12 cellular contexts compared by ENCODE assay signal in the genomic region with DNA sequence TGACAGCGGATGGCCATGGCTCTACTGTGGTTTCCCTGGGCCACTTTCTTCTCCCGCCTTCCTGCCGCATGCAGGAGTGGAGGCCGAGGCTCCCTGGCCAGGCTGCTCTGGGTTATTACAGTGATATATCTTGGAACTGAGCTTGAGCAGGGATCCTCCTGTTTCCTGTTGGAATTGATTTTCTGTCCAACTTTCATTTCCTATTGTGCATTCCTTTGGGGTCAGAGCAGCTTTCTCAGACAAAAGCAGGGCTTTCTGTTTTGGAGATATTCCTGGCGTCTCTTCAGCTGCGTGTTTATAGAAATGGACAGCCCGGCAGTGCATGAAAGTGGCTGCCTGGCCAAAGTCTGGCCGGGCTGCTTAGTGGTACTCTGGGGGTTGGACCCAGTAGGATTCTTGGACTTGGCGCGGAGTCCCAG.
DNase-seq lines count a peak whose midpoint lies in the region; ATAC-seq and TF ChIP-seq lines count a peak whose summit lies in the region.
"Had no signal": no experiment of that assay in that cellular context is flagged by ENCODE, and none has a peak within 500 bp of the region (broad histone marks: within the 10 kb centered on the region; RNA-seq: fewer than 3 reads in every experiment).

No MANE protein-coding gene starts in this region.

- H3K4me3 Mint-ChIP-seq in Calu3 (ENCODE audit: low read depth, unreplicated experiment) (no peak overlapping the region), brain (no peak overlapping the region)
- H3K4me3 Mint-ChIP-seq in activated CD8-positive, alpha-beta T cell treated with anti-CD3 and anti-CD28 coated beads for 36 hours = no peak overlapping the region
- H3K4me3 Mint-ChIP-seq: B cell had no signal

- H3K4me1 ChIP-seq in heart left ventricle (peaks cover 0 to 17% (median 9%) of the 10 kb centered on the region in 12 donors), neuronal stem cell (ENCODE audit: control insufficient read depth in 2 of 2, insufficient read depth in 1 of 2, low read depth in 1 of 2, low read length in 2 of 2) (peaks cover 2 to 8% of the 10 kb centered on the region in 2 donors), HAP-1 (no peaks in the 10 kb centered on the region)
- H3K4me1 ChIP-seq: Peyer's patch had no signal

- H3K4ac ChIP-seq in neuronal stem cell (ENCODE audit: low read length) = no peak overlapping the region

- no peak overlapping the region for H3K14ac ChIP-seq in neuronal stem cell (ENCODE audit: low read length)

- H3K18ac ChIP-seq in neuronal stem cell (ENCODE audit: low read length) = no peak overlapping the region

- H3K27ac ChIP-seq in heart left ventricle (peak overlapping the region in 1 of 12 donors; percentile 19), neuronal stem cell (replicated peaks; ENCODE audit: low read length) (no peak overlapping the region)
- H3K27ac ChIP-seq: Peyer's patch had no signal

- no peaks in the 10 kb centered on the region for H3K79me1 ChIP-seq in neuronal stem cell (ENCODE audit: low read depth, low read length)

- in situ Hi-C loops in HAP-1 (cut with MboI; ENCODE audit: low sequenced_read_pairs) = no loop called here

- no peak overlapping the region for H2BK12ac ChIP-seq in neuronal stem cell (ENCODE audit: low read length)

- no peak overlapping the region for H4K91ac ChIP-seq in neuronal stem cell (ENCODE audit: low read depth, low read length, poor library complexity)

- peaks cover 2% of the 10 kb centered on the region for H3K9me3 Mint-ChIP-seq in Calu3 (ENCODE audit: low read depth, unreplicated experiment)
- peaks cover 0 to 27% (median 3%) of the 10 kb centered on the region in 5 experiments for H3K9me3 Mint-ChIP-seq in brain
- peaks cover 3% of the 10 kb centered on the region for H3K9me3 Mint-ChIP-seq in activated CD8-positive, alpha-beta T cell treated with anti-CD3 and anti-CD28 coated beads for 36 hours

- TF ChIP-seq CTCF in Calu3 (IDR thresholded peaks at IDR 0.05; ENCODE audit: unreplicated experiment) (no peak), brain (conservative IDR thresholded peaks at IDR 0.05) (no peak), heart left ventricle (IDR thresholded peaks at IDR 0.05) (no peak)
- TF ChIP-seq CTCF in activated CD8-positive, alpha-beta T cell treated with anti-CD3 and anti-CD28 coated beads for 36 hours (IDR thresholded peaks at IDR 0.05) = no peak

- BruUV-seq in Calu3 (replicated peaks; lab: Mats Ljungman, UMichigan) = no TSS peak

- H3K23ac ChIP-seq in neuronal stem cell (ENCODE audit: low read depth, low read length, poor library complexity) = no peak overlapping the region

- H3K4me2 ChIP-seq in neuronal stem cell (ENCODE audit: insufficient read depth, low read length, poor library complexity, severe bottlenecking) = no peak overlapping the region

- H3K27me3 ChIP-seq in heart left ventricle = peaks cover 0 to 28% (median 0%) of the 10 kb centered on the region in 9 donors
- no peaks in the 10 kb centered on the region for H3K27me3 ChIP-seq in neuronal stem cell (ENCODE audit: control insufficient read depth in 3 of 3, insufficient read depth in 3 of 3, low read depth in 1 of 3, low read length in 3 of 3)
- no peaks in the 10 kb centered on the region for H3K27me3 ChIP-seq in HAP-1 (ENCODE audit: low read depth)
- H3K27me3 ChIP-seq: Peyer's patch had no signal

- no peak for TF ChIP-seq POLR2A in heart left ventricle (IDR thresholded peaks at IDR 0.05)

- H3K9me3 ChIP-seq in heart left ventricle = no peaks in the 10 kb centered on the region
- H3K9me3 ChIP-seq in neuronal stem cell (replicated peaks in 1 of 2; ENCODE audit: control insufficient read depth in 2 of 2, insufficient read depth in 1 of 2, low read depth in 1 of 2, low read length in 2 of 2) = no peaks in the 10 kb centered on the region
- H3K9me3 ChIP-seq in HAP-1 = no peaks in the 10 kb centered on the region
- H3K9me3 ChIP-seq: Peyer's patch had no signal

- peak; percentile 4 for DNase-seq in Calu3
- peak; percentile 22 to 66 (median 33) for DNase-seq in heart left ventricle
- no peak for DNase-seq in neuronal stem cell (ENCODE audit: low spot score)
- DNase-seq in activated CD8-positive, alpha-beta T cell treated with anti-CD3 and anti-CD28 coated beads for 36 hours = no peak
- no peak for DNase-seq in kidney glomerular epithelial cell (lab: John Stamatoyannopoulos, UW)
- no peak for DNase-seq in HAP-1 (ENCODE audit: low spot score in 2 of 2)
- DNase-seq: NCI-H524 treated with DMSO at 0.1 percent for 48 hours, Peyer's patch had no signal

- H3K4me1 Mint-ChIP-seq in Calu3 (ENCODE audit: low read depth, unreplicated experiment) (peaks cover 12% of the 10 kb centered on the region), brain (peaks cover 32% of the 10 kb centered on the region)
- H3K4me1 Mint-ChIP-seq in activated CD8-positive, alpha-beta T cell treated with anti-CD3 and anti-CD28 coated beads for 36 hours (ENCODE audit: low read depth) = no peaks in the 10 kb centered on the region
- H3K4me1 Mint-ChIP-seq: B cell had no signal

- no peak overlapping the region for H2BK5ac ChIP-seq in neuronal stem cell (ENCODE audit: low read length)

- peak; percentile 32 to 89 (median 72) for ATAC-seq in heart left ventricle
- no peak for ATAC-seq in HG02981 (IDR thresholded peaks at IDR 0.05; ENCODE audit: unreplicated experiment)
- ATAC-seq in activated CD8-positive, alpha-beta T cell treated with anti-CD3 and anti-CD28 coated beads for 36 hours = no peak
- ATAC-seq: K562 had no signal

- no peak overlapping the region for H2BK15ac ChIP-seq in neuronal stem cell (ENCODE audit: low read length)

- WGBS in heart left ventricle, 4 donors = 22 to 42% (median 35%) methylated on average over 8 to 10 of the region's 10 CpGs
- no CpG with 5 or more reads among the region's 10 CpGs for WGBS in neuronal stem cell (ENCODE audit: extremely low coverage in 2 of 2, insufficient read length in 2 of 2, insufficient replicate concordance in 1 of 2), 2 donors

- no peak overlapping the region for H2BK120ac ChIP-seq in neuronal stem cell (ENCODE audit: low read depth, low read length)

- H3K27ac Mint-ChIP-seq in Calu3 (ENCODE audit: unreplicated experiment) (no peak overlapping the region), brain (peak overlapping the region in 4 of 5 experiments; percentile 30 to 88 (median 55))
- no peak overlapping the region for H3K27ac Mint-ChIP-seq in activated CD8-positive, alpha-beta T cell treated with anti-CD3 and anti-CD28 coated beads for 36 hours
- H3K27ac Mint-ChIP-seq: B cell had no signal

- H2AK5ac ChIP-seq in neuronal stem cell (ENCODE audit: low read depth, low read length) = no peak overlapping the region

- H3K4me3 ChIP-seq in heart left ventricle (peak overlapping the region in 7 of 12 donors; percentile 0 to 34 (median 20)), neuronal stem cell (ENCODE audit: low read length in 2 of 2) (no peak overlapping the region), HAP-1 (no peak overlapping the region)
- H3K4me3 ChIP-seq: K562, Peyer's patch had no signal

- intact Hi-C loops in Calu3 (cut with micrococcal nuclease; ENCODE audit: unreplicated experiment) = no loop called here
- intact Hi-C loops in heart left ventricle (cut with DNase I) = no loop called here
- intact Hi-C loops in activated CD8-positive, alpha-beta T cell treated with anti-CD3 and anti-CD28 coated beads for 36 hours (cut with micrococcal nuclease) = no loop called here

- no peak overlapping the region for H3K9ac ChIP-seq in neuronal stem cell (ENCODE audit: low read depth, low read length, poor library complexity)

- no peaks in the 10 kb centered on the region for H3K27me3 Mint-ChIP-seq in Calu3 (ENCODE audit: unreplicated experiment)
- peaks cover 8% of the 10 kb centered on the region for H3K27me3 Mint-ChIP-seq in brain
- H3K27me3 Mint-ChIP-seq in activated CD8-positive, alpha-beta T cell treated with anti-CD3 and anti-CD28 coated beads for 36 hours = peaks cover 1% of the 10 kb centered on the region

- no peaks in the 10 kb centered on the region for H3K36me3 ChIP-seq in heart left ventricle
- H3K36me3 ChIP-seq in neuronal stem cell (replicated peaks in 1 of 2; ENCODE audit: control insufficient read depth in 2 of 2, insufficient read depth in 2 of 2, low read length in 2 of 2) = no peaks in the 10 kb centered on the region
- H3K36me3 ChIP-seq in HAP-1 (replicated peaks) = no peaks in the 10 kb centered on the region
- H3K36me3 ChIP-seq: Peyer's patch had no signal

- H3K36me3 Mint-ChIP-seq in Calu3 (ENCODE audit: insufficient read depth, unreplicated experiment) = no peaks in the 10 kb centered on the region
- H3K36me3 Mint-ChIP-seq in brain = peaks cover 3% of the 10 kb centered on the region
- H3K36me3 Mint-ChIP-seq in activated CD8-positive, alpha-beta T cell treated with anti-CD3 and anti-CD28 coated beads for 36 hours (ENCODE audit: low read depth) = no peaks in the 10 kb centered on the region

- no peak overlapping the region for H4K8ac ChIP-seq in neuronal stem cell (ENCODE audit: low read depth, low read length)

- CTCF ChIA-PET in Calu3 (lab: Charles Lee) = no interaction called here
- CTCF ChIA-PET in activated CD8-positive, alpha-beta T cell treated with anti-CD3 and anti-CD28 coated beads for 36 hours (lab: Charles Lee) = interaction anchor here (0.7 kb wide), 1 partner anchor 760 kb away, joined by 3 read pairs; no protein-coding TSS in a partner anchor

- peak overlapping the region; percentile 41 for H2AFZ ChIP-seq in neuronal stem cell (ENCODE audit: low read length)

- POLR2A ChIA-PET in activated CD8-positive, alpha-beta T cell treated with anti-CD3 and anti-CD28 coated beads for 36 hours (lab: Charles Lee) = interaction anchor here (0.7 kb wide), 1 partner anchor 80 kb away, joined by 3 read pairs; no protein-coding TSS in a partner anchor

Comparison
In these comparisons a context has a peak if more than half of its experiments do, and no peak if none do; other contexts are left out.
1. DNase-seq: peak in Calu3 (single experiment) and heart left ventricle (5 of 5); none in neuronal stem cell (single experiment), activated CD8-positive, alpha-beta T cell treated with anti-CD3 and anti-CD28 coated beads for 36 hours (single experiment), kidney glomerular epithelial cell (single experiment) and HAP-1 (0 of 2).
2. H3K27ac Mint-ChIP-seq: peak in brain (4 of 5); none in Calu3 (single experiment) and activated CD8-positive, alpha-beta T cell treated with anti-CD3 and anti-CD28 coated beads for 36 hours (single experiment).
3. ATAC-seq: peak in heart left ventricle (4 of 4); none in HG02981 (single experiment) and activated CD8-positive, alpha-beta T cell treated with anti-CD3 and anti-CD28 coated beads for 36 hours (single experiment).
4. H3K4me3 ChIP-seq: peak in heart left ventricle (7 of 12); none in neuronal stem cell (0 of 2) and HAP-1 (single experiment).